8 cellular contexts compared by ENCODE assay signal in genomic region chr6:46130665-46131064, GRCh38. TPM values are rescaled to one million over a fixed set of nuclear protein-coding genes. Genes with fewer than 3 reads are reported as not detected.
DNase-seq lines count a peak whose midpoint lies in the region; ATAC-seq lines count a peak whose summit lies in the region.

No MANE protein-coding gene starts in this region.

- no peaks in the 10 kb centered on the region for H3K27me3 ChIP-seq in subcutaneous abdominal adipose tissue (ENCODE audit: control insufficient read depth in 5 of 5, insufficient read depth in 4 of 5, low read length in 5 of 5)

- ATAC-seq in T-cell (replicated peaks in 1 of 4) (no peak), GM19463 (IDR thresholded peaks at IDR 0.05; ENCODE audit: unreplicated experiment) (no peak)

- peaks cover 11% of the 10 kb centered on the region for H3K4me1 Mint-ChIP-seq in T-helper 1 cell treated with Interleukin-12 subunit alpha and Interleukin-12 subunit beta and Interleukin-4 antibody, amounts not matched to agents 30 μg/mL and 1 μg/mL, for 36 hours (ENCODE audit: low read depth)
- H3K4me1 Mint-ChIP-seq in T-cell (peaks cover 45 to 63% (median 50%) of the 10 kb centered on the region in 3 donors), immature natural killer cell (peaks cover 81% of the 10 kb centered on the region in 2 donors)

- H3K36me3 Mint-ChIP-seq in T-helper 1 cell treated with Interleukin-12 subunit alpha and Interleukin-12 subunit beta and Interleukin-4 antibody, amounts not matched to agents 30 μg/mL and 1 μg/mL, for 36 hours (ENCODE audit: low read depth) = no peaks in the 10 kb centered on the region
- H3K36me3 Mint-ChIP-seq in T-cell (peaks cover 2% of the 10 kb centered on the region), immature natural killer cell (no peaks in the 10 kb centered on the region)

- no peaks in the 10 kb centered on the region for H3K9me3 ChIP-seq in subcutaneous abdominal adipose tissue (ENCODE audit: control insufficient read depth in 5 of 5, low read length in 5 of 5)

- H3K36me3 ChIP-seq in subcutaneous abdominal adipose tissue (ENCODE audit: control insufficient read depth in 5 of 5, insufficient read depth in 5 of 5, low read length in 5 of 5) = no peaks in the 10 kb centered on the region

- DNase-seq in T-helper 1 cell (no peak), T-cell (no peak), immature natural killer cell (no peak), NCI-H2107 treated with DMSO at 0.1 percent for 48 hours (lab: John Stamatoyannopoulos, UW; ENCODE audit: unreplicated experiment) (no peak), occipital lobe (lab: John Stamatoyannopoulos, UW) (no peak)

- H3K27ac Mint-ChIP-seq in T-helper 1 cell treated with Interleukin-12 subunit alpha and Interleukin-12 subunit beta and Interleukin-4 antibody, amounts not matched to agents 30 μg/mL and 1 μg/mL, for 36 hours = no peak overlapping the region
- H3K27ac Mint-ChIP-seq in T-cell (peak overlapping the region; percentile 79 to 86), immature natural killer cell (peak overlapping the region; percentile 85 to 97 (median 94))

- peak overlapping the region; percentile 79 to 89 (median 89) for H3K9ac ChIP-seq in subcutaneous abdominal adipose tissue (ENCODE audit: low read length in 5 of 5)

- no peaks in the 10 kb centered on the region for H3K27me3 Mint-ChIP-seq in T-helper 1 cell treated with Interleukin-12 subunit alpha and Interleukin-12 subunit beta and Interleukin-4 antibody, amounts not matched to agents 30 μg/mL and 1 μg/mL, for 36 hours (ENCODE audit: low read depth)
- H3K27me3 Mint-ChIP-seq in T-cell = no peaks in the 10 kb centered on the region
- H3K27me3 Mint-ChIP-seq in immature natural killer cell (ENCODE audit: low read depth in 3 of 3) = peaks cover 0 to 8% (median 4%) of the 10 kb centered on the region in 3 donors

- peak overlapping the region; percentile 76 for H3K27ac ChIP-seq in subcutaneous abdominal adipose tissue (ENCODE audit: low read depth, low read length)

- POLR2A ChIA-PET in T-cell (lab: Charles Lee) = interaction anchor here in 1 of 2 donors (0.5 kb wide), 1 partner anchor 955 kb away, joined by 7 read pairs; no protein-coding TSS in a partner anchor

- CTCF ChIA-PET in T-cell (lab: Charles Lee) = no interaction called here

- peak overlapping the region; percentile 92 for H3K4me3 Mint-ChIP-seq in T-helper 1 cell treated with Interleukin-12 subunit alpha and Interleukin-12 subunit beta and Interleukin-4 antibody, amounts not matched to agents 30 μg/mL and 1 μg/mL, for 36 hours
- H3K4me3 Mint-ChIP-seq in T-cell (peak overlapping the region; percentile 93 to 100 (median 97)), immature natural killer cell (peak overlapping the region; percentile 94 to 99 (median 96))

- peak overlapping the region; percentile 73 to 95 (median 88) for H3K4me3 ChIP-seq in subcutaneous abdominal adipose tissue (ENCODE audit: low read depth in 1 of 5, low read length in 5 of 5)

- H3K4me1 ChIP-seq in subcutaneous abdominal adipose tissue (ENCODE audit: control insufficient read depth in 5 of 5, insufficient read depth in 5 of 5, low read length in 5 of 5) = peaks cover 0 to 29% (median 20%) of the 10 kb centered on the region in 5 donors

- H3K9me3 Mint-ChIP-seq in T-helper 1 cell treated with Interleukin-12 subunit alpha and Interleukin-12 subunit beta and Interleukin-4 antibody, amounts not matched to agents 30 μg/mL and 1 μg/mL, for 36 hours = no peaks in the 10 kb centered on the region
- H3K9me3 Mint-ChIP-seq in T-cell = no peaks in the 10 kb centered on the region
- H3K9me3 Mint-ChIP-seq in immature natural killer cell = peaks cover 0 to 2% (median 0%) of the 10 kb centered on the region in 6 donors

RNA-seq across cellular contexts. Expression of gene ENPP4, which starts 0.9 kb away (rescaled TPM):
- total RNA-seq in T-cell (1 to 10 TPM; 6.3 to 9.4 (median 8.1) TPM), occipital lobe (27.8 TPM)
- polyA plus RNA-seq in immature natural killer cell = 10 to 100 TPM; 18.2 to 27.0 (median 26.0) TPM

RNA-seq across cellular contexts. Expression of gene ENPP5, which starts 40.1 kb away (rescaled TPM):
- total RNA-seq in T-cell = 1 to 10 TPM in 1 of 5 donors, under 1 TPM in 4; 0.38 to 1.7 (median 0.70) TPM
- polyA plus RNA-seq in immature natural killer cell = 10 to 100 TPM; 14.4 to 48.6 (median 36.1) TPM
- total RNA-seq in occipital lobe = 4.7 TPM
